In genomic region chr3:117036259-117036799, GRCh38 we compare ENCODE assay signal across 8 cellular contexts.
DNase-seq lines count a peak whose midpoint lies in the region; ATAC-seq and TF ChIP-seq lines count a peak whose summit lies in the region.

No MANE protein-coding gene starts in this region.

- H3K4me1 ChIP-seq in mesenchymal stem cell (ENCODE audit: control insufficient read depth, insufficient read depth, low read depth, low read length): peaks cover 2% of the 10 kb centered on the region

- peak overlapping the region; percentile 40 for H3K9ac ChIP-seq in mesenchymal stem cell (ENCODE audit: low read length)

- no peaks in the 10 kb centered on the region for H3K36me3 ChIP-seq in mesenchymal stem cell (ENCODE audit: control insufficient read depth in 1 of 2, insufficient read depth in 2 of 2, low read depth in 1 of 2, low read length in 2 of 2)

- H2BK15ac ChIP-seq in mesenchymal stem cell (ENCODE audit: low read depth, poor library complexity, severe bottlenecking): no peak overlapping the region

- no peak overlapping the region for H2AFZ ChIP-seq in mesenchymal stem cell (ENCODE audit: low read depth, low read length)

- POLR2A ChIA-PET in AG04449 (lab: Yijun Ruan, JAX): no interaction called here

- CTCF ChIA-PET in AG04449 (lab: Yijun Ruan, JAX): no interaction called here

- H2BK12ac ChIP-seq in mesenchymal stem cell (ENCODE audit: low read length in 2 of 2): no peak overlapping the region

- no peak overlapping the region for H3K4ac ChIP-seq in mesenchymal stem cell (ENCODE audit: low read depth in 1 of 2, low read length in 2 of 2)

- H3K4me2 ChIP-seq in mesenchymal stem cell (ENCODE audit: low read length, poor library complexity, severe bottlenecking): peak overlapping the region; percentile 13

- H3K79me1 ChIP-seq in mesenchymal stem cell (replicated peaks; ENCODE audit: low read length, poor library complexity, severe bottlenecking): no peaks in the 10 kb centered on the region

- peak; percentile 66 for ATAC-seq in HG03066 (IDR thresholded peaks at IDR 0.05; ENCODE audit: low read depth, unreplicated experiment)

- TF ChIP-seq CTCF in AG04449 (IDR thresholded peaks at IDR 0.05; ENCODE audit: insufficient read depth, low read length, missing control alignments): no peak

- 31% methylated on average over 3 of the region's 4 CpGs for WGBS in mesenchymal stem cell

- H2BK120ac ChIP-seq in mesenchymal stem cell (ENCODE audit: low read depth, low read length): no peak overlapping the region

- no peaks in the 10 kb centered on the region for H3K9me3 ChIP-seq in mesenchymal stem cell (ENCODE audit: control insufficient read depth, low read length)

- H3K4me3 ChIP-seq in AG04449 (ENCODE audit: low read depth, low read length) (no peak overlapping the region; the same call in 1 of the 2 replicates), mesenchymal stem cell (ENCODE audit: insufficient read depth in 1 of 2, low read depth in 1 of 2, low read length in 2 of 2) (peak overlapping the region in 1 of 2 experiments; percentile 59)

- H2AK5ac ChIP-seq in mesenchymal stem cell (ENCODE audit: low read length, severe bottlenecking): no peak overlapping the region

- H2BK5ac ChIP-seq in mesenchymal stem cell (ENCODE audit: low read depth, low read length, poor library complexity, severe bottlenecking): no peak overlapping the region

- peak overlapping the region; percentile 33 for H3K27ac ChIP-seq in mesenchymal stem cell (ENCODE audit: low read length, poor library complexity, severe bottlenecking)

- no peak overlapping the region for H3K23ac ChIP-seq in mesenchymal stem cell (ENCODE audit: low read length in 2 of 2)

- DNase-seq in AG04449 (ENCODE audit: low read depth, low spot score): peak; percentile 61
- DNase-seq in astrocyte of the hippocampus (ENCODE audit: low read depth, low spot score): peak; percentile 38
- peak; percentile 81 for DNase-seq in mesenchymal stem cell
- DNase-seq in ureter (ENCODE audit: low spot score): no peak
- no peak for DNase-seq in SW480 (ENCODE audit: low spot score)
- no peak for DNase-seq in HPDE6-E6E7 (ENCODE audit: extremely low spot score)
- DNase-seq in activated CD4-positive, alpha-beta T cell treated with anti-CD3 and anti-CD28 coated beads for 4 hours: no peak

- H4K91ac ChIP-seq in mesenchymal stem cell (ENCODE audit: low read length): no peak overlapping the region

- no peak overlapping the region for H3K14ac ChIP-seq in mesenchymal stem cell (ENCODE audit: low read length in 2 of 2)

- no peak overlapping the region for H4K8ac ChIP-seq in mesenchymal stem cell (ENCODE audit: low read length)

- H3K27me3 ChIP-seq in mesenchymal stem cell (ENCODE audit: control insufficient read depth in 1 of 2, insufficient read depth in 1 of 2, low read length in 2 of 2): no peaks in the 10 kb centered on the region

- no peak overlapping the region for H3K18ac ChIP-seq in mesenchymal stem cell (ENCODE audit: low read depth in 1 of 2, low read length in 2 of 2)

Comparison
In these comparisons a context has a peak if more than half of its experiments do, and no peak if none do; other contexts are left out.
1. DNase-seq: peak in AG04449 (single experiment), astrocyte of the hippocampus (single experiment) and mesenchymal stem cell (single experiment); none in ureter (single experiment), SW480 (single experiment), HPDE6-E6E7 (single experiment) and activated CD4-positive, alpha-beta T cell treated with anti-CD3 and anti-CD28 coated beads for 4 hours (0 of 2).